Comparison of ENCODE assay signal across 29 cellular contexts in the genomic region with DNA sequence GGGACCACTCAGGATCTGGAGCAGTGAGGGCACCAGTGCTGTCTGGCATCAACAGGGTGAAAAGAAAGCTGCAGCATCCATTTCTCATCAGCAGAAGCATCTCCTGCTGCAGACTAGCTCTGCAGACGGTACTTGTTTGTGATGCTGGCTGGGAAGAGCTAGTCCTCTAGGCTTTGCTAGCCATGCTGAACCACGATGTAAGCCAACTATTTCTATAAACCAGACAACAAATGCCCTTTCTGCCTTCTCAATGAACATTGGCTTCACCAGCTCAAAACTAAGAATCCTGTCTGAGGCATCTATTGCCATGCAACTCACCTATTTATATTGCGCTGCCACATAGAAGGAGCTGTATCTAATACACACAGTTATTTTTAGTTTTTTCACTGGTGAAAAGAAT.
A peak's percentile ranks its signal among the peaks of the same experiment; 100 is the strongest.
DNase-seq lines count a peak whose midpoint lies in the region; ATAC-seq and TF ChIP-seq lines count a peak whose summit lies in the region.
"Had no signal": no experiment of that assay in that cellular context is flagged by ENCODE, and none has a peak within 500 bp of the region (broad histone marks: within the 10 kb centered on the region; RNA-seq: fewer than 3 reads in every experiment).

No MANE protein-coding gene starts in this region.

- no peaks in the 10 kb centered on the region for H3K27me3 ChIP-seq in BE2C
- H3K27me3 ChIP-seq: adrenal gland, BLaER1, foreskin keratinocyte, MG63, upper lobe of left lung had no signal

- DNase-seq in BE2C (peak; percentile 18), NCI-H1092 treated with DMSO at 0.1 percent for 48 hours (lab: John Stamatoyannopoulos, UW) (peak; percentile 39), cerebellar cortex (ENCODE audit: low spot score) (peak; percentile 27), myocyte (ENCODE audit: low read depth) (peak; percentile 40), HT-29 (ENCODE audit: low spot score) (no peak), T-helper 2 cell (no peak)
- no peak for DNase-seq in activated CD4-positive, CD25-positive, alpha-beta regulatory T cell (lab: John Stamatoyannopoulos, UW)
- DNase-seq: activated CD4-positive, alpha-beta memory T cell treated with anti-CD3 and anti-CD28 coated beads for 36 hours; activated CD4-positive, CD25-positive, alpha-beta regulatory T cell treated with anti-CD3 and anti-CD28 coated beads, Interleukin-2, amount 50 U/mL, for 72 hours; activated CD8-positive, alpha-beta memory T cell treated with anti-CD3 and anti-CD28 coated beads, Interleukin-2, amount 50 U/mL, for 4 hours; activated naive CD4-positive, alpha-beta T cell treated with anti-CD3 and anti-CD28 coated beads for 36 hours; foreskin keratinocyte; GDM1; H7; KG1; left colon; naive B cell; NCI-H1436 treated with DMSO at 0.1 percent for 48 hours; NCI-H2171; NCI-H524 treated with DMSO at 0.1 percent for 48 hours; SJCRH30; stimulated activated CD4-positive, alpha-beta T cell treated with anti-CD3 and anti-CD28 coated beads, Interleukin-2, amount 100 ng/mL, for 24 hours; upper lobe of left lung had no signal

- 0 out of 2 replicates have a peak overlapping the region, but pooled peaks have one; percentile 3 for H3K4me3 ChIP-seq in BE2C (ENCODE audit: low read depth, low read length)
- H3K4me3 ChIP-seq: adrenal gland, BLaER1, coronary artery, MG63, SJCRH30, smooth muscle cell, upper lobe of left lung had no signal

- no peaks in the 10 kb centered on the region for H3K36me3 ChIP-seq in BE2C
- H3K36me3 ChIP-seq: adrenal gland, BLaER1, MG63, SJCRH30, upper lobe of left lung had no signal

- H3K9me3 ChIP-seq in BE2C = no peaks in the 10 kb centered on the region
- H3K9me3 ChIP-seq: adrenal gland, BLaER1, MG63, SJCRH30, upper lobe of left lung had no signal

- no peak for TF ChIP-seq CTCF in BE2C (IDR thresholded peaks at IDR 0.05; ENCODE audit: low read depth, low read length)

- no peak for ATAC-seq in HG03460 (IDR thresholded peaks at IDR 0.05; ENCODE audit: unreplicated experiment)
- ATAC-seq: foreskin keratinocyte, left colon had no signal

- H3K4me1 ChIP-seq in BE2C = peaks cover 10% of the 10 kb centered on the region
- H3K4me1 ChIP-seq: BLaER1, foreskin keratinocyte, SJCRH30, upper lobe of left lung had no signal

Comparison
In these comparisons a context has a peak if more than half of its experiments do, and no peak if none do; other contexts are left out.
1. DNase-seq: peak in BE2C (single experiment), NCI-H1092 treated with DMSO at 0.1 percent for 48 hours (single experiment), cerebellar cortex (single experiment) and myocyte (single experiment); none in activated CD4-positive, CD25-positive, alpha-beta regulatory T cell (0 of 4), HT-29 (single experiment) and T-helper 2 cell (0 of 5).